23 cellular contexts compared by ENCODE assay signal in the genomic region with DNA sequence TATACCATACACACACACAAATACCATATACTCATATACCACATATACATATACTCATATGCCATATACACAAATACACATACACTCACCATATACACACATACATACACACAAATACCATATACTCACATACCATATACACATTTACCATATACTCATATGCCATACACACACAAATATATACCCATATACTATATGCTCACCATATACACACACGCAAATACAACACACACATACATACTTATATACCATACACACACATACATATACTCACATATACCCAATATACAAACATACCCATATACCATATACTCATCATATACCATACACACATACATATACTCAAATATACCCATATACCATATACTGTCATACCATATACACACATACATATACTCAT.
DNase-seq lines count a peak whose midpoint lies in the region; ATAC-seq and TF ChIP-seq lines count a peak whose summit lies in the region.
"Had no signal": no experiment of that assay in that cellular context is flagged by ENCODE, and none has a peak within 500 bp of the region (broad histone marks: within the 10 kb centered on the region; RNA-seq: fewer than 3 reads in every experiment).

No MANE protein-coding gene starts in this region.

- H3K27ac ChIP-seq in cardiac muscle cell (peak overlapping the region; percentile 3), esophagus muscularis mucosa (replicated peaks in 1 of 4) (peak overlapping the region; percentile 8 to 70 (median 58)), smooth muscle cell (ENCODE audit: low read depth) (peak overlapping the region; percentile 91), RWPE1 (no peak overlapping the region)
- H3K27ac ChIP-seq: C4-2B, lower lobe of right lung, psoas muscle had no signal

- peaks cover 23% of the 10 kb centered on the region for H3K36me3 ChIP-seq in cardiac muscle cell
- peaks cover 9 to 60% (median 39%) of the 10 kb centered on the region in 4 donors for H3K36me3 ChIP-seq in esophagus muscularis mucosa
- no peaks in the 10 kb centered on the region for H3K36me3 ChIP-seq in smooth muscle cell (ENCODE audit: low read depth)

- H3K27me3 Mint-ChIP-seq in WTC11 (ENCODE audit: low read depth) = no peaks in the 10 kb centered on the region
- H3K27me3 Mint-ChIP-seq: activated CD4-positive, alpha-beta T cell treated with anti-CD3 and anti-CD28 coated beads, Interleukin-2, amount 10 ng/mL, durations not matched to agents 7 days and 5 days; naive thymus-derived CD8-positive, alpha-beta T cell; stimulated activated naive B cell treated with anti-CD40 and anti-IgM and Interleukin-4, amounts not matched to agents 10 μg/mL and 1 μg/mL and 100 μg/mL, for 72 hours had no signal

- H3K9me3 ChIP-seq in cardiac muscle cell (ENCODE audit: low read depth) = no peaks in the 10 kb centered on the region
- no peaks in the 10 kb centered on the region for H3K9me3 ChIP-seq in esophagus muscularis mucosa
- H3K9me3 ChIP-seq in smooth muscle cell (replicated peaks; ENCODE audit: low read depth) = no peaks in the 10 kb centered on the region
- H3K9me3 ChIP-seq: A549, lower lobe of right lung, psoas muscle had no signal

- intact Hi-C loops in Right ventricle myocardium inferior (cut with DNase I) = no loop called here
- intact Hi-C loops in esophagus muscularis mucosa (cut with DNase I) = loop anchor here (10.0 kb wide), 1 partner anchor 238 kb away; no protein-coding TSS in a partner anchor

- H3K9ac ChIP-seq in smooth muscle cell (ENCODE audit: low read depth) = no peak overlapping the region

- H3K27me3 ChIP-seq in cardiac muscle cell = no peaks in the 10 kb centered on the region
- H3K27me3 ChIP-seq in esophagus muscularis mucosa = no peaks in the 10 kb centered on the region
- H3K27me3 ChIP-seq in smooth muscle cell (ENCODE audit: low read depth) = no peaks in the 10 kb centered on the region

- POLR2A ChIA-PET in WTC11 (lab: Charles Lee) (no interaction called here), RWPE1 (lab: Yijun Ruan, JAX; ENCODE audit: low non-redundant PET) (no interaction called here)

- TF ChIP-seq EP300 in esophagus muscularis mucosa (IDR thresholded peaks at IDR 0.05) = no peak

- no peaks in the 10 kb centered on the region for H3K9me3 Mint-ChIP-seq in WTC11
- H3K9me3 Mint-ChIP-seq: activated CD4-positive, alpha-beta T cell treated with anti-CD3 and anti-CD28 coated beads, Interleukin-2, amount 10 ng/mL, durations not matched to agents 7 days and 5 days; activated naive CD4-positive, alpha-beta T cell treated with anti-CD3 and anti-CD28 coated beads for 36 hours; immature natural killer cell; naive thymus-derived CD8-positive, alpha-beta T cell had no signal

- peak overlapping the region; percentile 2 for H3K27ac Mint-ChIP-seq in WTC11
- H3K27ac Mint-ChIP-seq: activated CD4-positive, alpha-beta T cell treated with anti-CD3 and anti-CD28 coated beads, Interleukin-2, amount 10 ng/mL, durations not matched to agents 7 days and 5 days had no signal

- H3K79me2 ChIP-seq in smooth muscle cell (ENCODE audit: low read depth) = peaks cover 20% of the 10 kb centered on the region

- H3F3A ChIP-seq in smooth muscle cell (ENCODE audit: low read depth) = peaks cover 21% of the 10 kb centered on the region

- H3K4me3 ChIP-seq in cardiac muscle cell (no peak overlapping the region), esophagus muscularis mucosa (no peak overlapping the region), smooth muscle cell (no peak overlapping the region)
- H3K4me3 ChIP-seq: A549, lower lobe of right lung, psoas muscle had no signal

- H2AFZ ChIP-seq in smooth muscle cell (ENCODE audit: low read depth) = no peak overlapping the region

- ATAC-seq in Right ventricle myocardium inferior = no peak
- no peak for ATAC-seq in WTC11
- ATAC-seq: lower lobe of right lung; naive thymus-derived CD8-positive, alpha-beta T cell; stimulated activated naive B cell treated with anti-CD40 and anti-IgM and Interleukin-4, amounts not matched to agents 10 μg/mL and 1 μg/mL and 100 μg/mL, for 72 hours had no signal

- H3K4me1 Mint-ChIP-seq in WTC11 = no peaks in the 10 kb centered on the region

- TF ChIP-seq POLR2A in esophagus muscularis mucosa (IDR thresholded peaks at IDR 0.05; ENCODE audit: low read depth) = no peak

- peaks cover 29% of the 10 kb centered on the region for H3K4me1 ChIP-seq in cardiac muscle cell (ENCODE audit: low read depth)
- H3K4me1 ChIP-seq in esophagus muscularis mucosa = peaks cover 26 to 60% (median 51%) of the 10 kb centered on the region in 4 donors
- H3K4me1 ChIP-seq in smooth muscle cell (ENCODE audit: low read depth) = no peaks in the 10 kb centered on the region

- WGBS in esophagus muscularis mucosa = 97% methylated on average over 1 of the region's 1 CpG
- 100% methylated on average over 1 of the region's 1 CpG for WGBS in smooth muscle cell (ENCODE audit: low lambda C conversion rate)

- CTCF ChIA-PET in WTC11 (lab: Charles Lee) (no interaction called here), RWPE1 (lab: Yijun Ruan, JAX) (interaction anchor here (0.7 kb wide), 1 partner anchor 134 kb away, joined by 6 read pairs; no protein-coding TSS in a partner anchor)

- H3K36me3 Mint-ChIP-seq in WTC11 = peaks cover 77% of the 10 kb centered on the region

- H3K4me3 Mint-ChIP-seq in WTC11 = no peak overlapping the region
- H3K4me3 Mint-ChIP-seq: activated CD4-positive, alpha-beta T cell treated with anti-CD3 and anti-CD28 coated beads, Interleukin-2, amount 10 ng/mL, durations not matched to agents 7 days and 5 days; activated naive CD4-positive, alpha-beta T cell treated with anti-CD3 and anti-CD28 coated beads for 36 hours; naive thymus-derived CD8-positive, alpha-beta T cell; stimulated activated naive B cell treated with anti-CD40 and anti-IgM and Interleukin-4, amounts not matched to agents 10 μg/mL and 1 μg/mL and 100 μg/mL, for 72 hours had no signal

- DNase-seq in cardiac muscle cell (ENCODE audit: low read depth in 1 of 2, low spot score in 1 of 2) = no peak
- no peak for DNase-seq in Right ventricle myocardium inferior (ENCODE audit: missing footprints)
- DNase-seq in WTC11 (ENCODE audit: low spot score) = no peak
- DNase-seq in esophagus muscularis mucosa (ENCODE audit: extremely low spot score) = no peak
- DNase-seq in smooth muscle cell (lab: John Stamatoyannopoulos, UW; ENCODE audit: unreplicated experiment) = no peak
- no peak for DNase-seq in SKM-1 treated with dmso at 0.1 percent for 144 hours (lab: John Stamatoyannopoulos, UW; ENCODE audit: unreplicated experiment)
- no peak for DNase-seq in NCI-H748 (lab: John Stamatoyannopoulos, UW; ENCODE audit: unreplicated experiment)
- no peak for DNase-seq in RWPE1 (ENCODE audit: low spot score)
- DNase-seq: activated CD4-positive, alpha-beta T cell treated with anti-CD3 and anti-CD28 coated beads, Interleukin-2, amount 10 ng/mL, durations not matched to agents 7 days and 5 days; activated CD8-positive, alpha-beta memory T cell treated with anti-CD3 and anti-CD28 coated beads, Interleukin-2, amount 50 U/mL, for 48 hours; activated naive CD4-positive, alpha-beta T cell treated with anti-CD3 and anti-CD28 coated beads for 36 hours; head of caudate nucleus; immature natural killer cell; Kasumi-1; lower lobe of right lung; naive thymus-derived CD8-positive, alpha-beta T cell; NCI-H1105 treated with DMSO at 0.1 percent for 48 hours; NCI-H2171; psoas muscle; stimulated activated naive B cell treated with anti-CD40 and anti-IgM and Interleukin-4, amounts not matched to agents 10 μg/mL and 1 μg/mL and 100 μg/mL, for 72 hours; trophoblast cell had no signal

- peaks cover 12% of the 10 kb centered on the region for H4K20me1 ChIP-seq in smooth muscle cell (ENCODE audit: low read depth)

- peak overlapping the region; percentile 8 for H3K4me2 ChIP-seq in smooth muscle cell
- H3K4me2 ChIP-seq: A549 had no signal

- TF ChIP-seq CTCF in cardiac muscle cell (IDR thresholded peaks at IDR 0.05; ENCODE audit: low read depth, low read length) = no peak
- no peak for TF ChIP-seq CTCF in WTC11 (IDR thresholded peaks at IDR 0.05)
- no peak for TF ChIP-seq CTCF in esophagus muscularis mucosa (IDR thresholded peaks at IDR 0.05)
- TF ChIP-seq CTCF in smooth muscle cell (IDR thresholded peaks at IDR 0.05; ENCODE audit: borderline replicate concordance, insufficient read depth, poor library complexity, severe bottlenecking) = no peak
- no peak for TF ChIP-seq CTCF in RWPE1 (conservative IDR thresholded peaks at IDR 0.05; ENCODE audit: low read depth)

TF ChIP-seq in WTC11, 78 proteins besides CTCF, POLR2A, EP300 and RAD21 (continues in another document):
- TF ChIP-seq SOX15 (CRISPR knock-in tag; IDR thresholded peaks at IDR 0.05) (no peak), NFATC4 (CRISPR knock-in tag; IDR thresholded peaks at IDR 0.05) (no peak), GABPB1 (CRISPR knock-in tag; IDR thresholded peaks at IDR 0.05) (no peak), FOXK1 (CRISPR knock-in tag; IDR thresholded peaks at IDR 0.05) (no peak), OVOL2 (CRISPR knock-in tag; IDR thresholded peaks at IDR 0.05; ENCODE audit: borderline replicate concordance) (no peak), ZNF232 (CRISPR knock-in tag; IDR thresholded peaks at IDR 0.05) (no peak)
- TF ChIP-seq, protein P1, sequence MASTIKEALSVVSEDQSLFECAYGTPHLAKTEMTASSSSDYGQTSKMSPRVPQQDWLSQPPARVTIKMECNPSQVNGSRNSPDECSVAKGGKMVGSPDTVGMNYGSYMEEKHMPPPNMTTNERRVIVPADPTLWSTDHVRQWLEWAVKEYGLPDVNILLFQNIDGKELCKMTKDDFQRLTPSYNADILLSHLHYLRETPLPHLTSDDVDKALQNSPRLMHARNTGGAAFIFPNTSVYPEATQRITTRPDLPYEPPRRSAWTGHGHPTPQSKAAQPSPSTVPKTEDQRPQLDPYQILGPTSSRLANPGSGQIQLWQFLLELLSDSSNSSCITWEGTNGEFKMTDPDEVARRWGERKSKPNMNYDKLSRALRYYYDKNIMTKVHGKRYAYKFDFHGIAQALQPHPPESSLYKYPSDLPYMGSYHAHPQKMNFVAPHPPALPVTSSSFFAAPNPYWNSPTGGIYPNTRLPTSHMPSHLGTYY (CRISPR knock-in tag; IDR thresholded peaks at IDR 0.05) = no peak
